ENCODE assay signal across 8 cellular contexts in genomic region chr1:203289982-203290260, GRCh38. TPM values are rescaled to one million over a fixed set of nuclear protein-coding genes. Genes with fewer than 3 reads are reported as not detected.
DNase-seq lines count a peak whose midpoint lies in the region; ATAC-seq, FAIRE-seq and TF ChIP-seq lines count a peak whose summit lies in the region.

No MANE protein-coding gene starts in this region.

- intact Hi-C loops in breast epithelium (cut with DNase I; ENCODE audit: low total_unique reads) (no loop called here), MCF 10A (cut with micrococcal nuclease) (no loop called here), K562 (cut with micrococcal nuclease) (no loop called here)

- peaks cover 7 to 16% of the 10 kb centered on the region in 2 donors for H3K4me1 ChIP-seq in breast epithelium
- H3K4me1 ChIP-seq in K562 (replicated peaks in 1 of 2; ENCODE audit: control insufficient read depth in 2 of 2, insufficient read depth in 2 of 2, low read length in 2 of 2), result peaks cover 38 to 53% of the 10 kb centered on the region in 2 experiments
- H3K4me1 ChIP-seq in muscle layer of duodenum (ENCODE audit: control insufficient read depth in 1 of 2, insufficient read depth in 2 of 2, low read length in 2 of 2), result peaks cover 21 to 50% of the 10 kb centered on the region in 2 donors

- H3K9me3 Mint-ChIP-seq in MCF 10A (ENCODE audit: unreplicated experiment) (no peaks in the 10 kb centered on the region), type B pancreatic cell (no peaks in the 10 kb centered on the region)

- H4K20me1 ChIP-seq in K562 (replicated peaks; ENCODE audit: control insufficient read depth, insufficient read depth, low read length), result no peaks in the 10 kb centered on the region

- H3K4me1 Mint-ChIP-seq in MCF 10A (ENCODE audit: insufficient read depth, unreplicated experiment) (no peaks in the 10 kb centered on the region), type B pancreatic cell (ENCODE audit: unreplicated experiment) (peaks cover 49% of the 10 kb centered on the region)

- H3K79me2 ChIP-seq in K562 (ENCODE audit: control insufficient read depth, insufficient read depth, low read length), result no peaks in the 10 kb centered on the region

- peak overlapping the region; percentile 97 for H3K27ac ChIP-seq in breast epithelium
- peak overlapping the region; percentile 50; the same call in 2 of the 3 replicates for H3K27ac ChIP-seq in K562 (ENCODE audit: extremely low read depth, low read depth, low read length)
- peak overlapping the region; percentile 100 for H3K27ac ChIP-seq in muscle layer of duodenum (ENCODE audit: low read length)

- ATAC-seq in K562 (peak; percentile 4), GM21423 (IDR thresholded peaks at IDR 0.05; ENCODE audit: unreplicated experiment) (no peak)

- no peak for TF ChIP-seq EP300 in K562 (IDR thresholded peaks at IDR 0.05; ENCODE audit: low read length)

- TF ChIP-seq POLR2A in breast epithelium (IDR thresholded peaks at IDR 0.05) (no peak), K562 (conservative IDR thresholded peaks at IDR 0.05) (no peak; the same call in 1 of the 2 replicates)

- TF ChIP-seq RAD21 in K562 (CRISPR knock-in tag; conservative IDR thresholded peaks at IDR 0.05 in 1 of 2, IDR thresholded peaks at IDR 0.05 in 1 of 2), result no peak

- 0 out of 2 replicates have a peak overlapping the region, but pooled peaks have one; percentile 19 for H3K4me2 ChIP-seq in K562 (ENCODE audit: insufficient read depth, low read length)

- H3K9me1 ChIP-seq in K562 (ENCODE audit: control insufficient read depth, insufficient read depth, low read length), result no peaks in the 10 kb centered on the region

- no peak for TF ChIP-seq CTCF in breast epithelium (IDR thresholded peaks at IDR 0.05)
- TF ChIP-seq CTCF in MCF 10A (IDR thresholded peaks at IDR 0.05; ENCODE audit: unreplicated experiment), result no peak
- no peak for TF ChIP-seq CTCF in K562 (IDR thresholded peaks at IDR 0.05 in 2 of 3, conservative IDR thresholded peaks at IDR 0.05 in 1 of 3; ENCODE audit: insufficient read depth in 2 of 3, low read depth in 1 of 3, low read length in 3 of 3)
- TF ChIP-seq CTCF in type B pancreatic cell (conservative IDR thresholded peaks at IDR 0.05), result no peak

- H3K4me3 ChIP-seq in breast epithelium (peak overlapping the region in 2 of 3 donors; percentile 40 to 57), K562 (no peak overlapping the region), muscle layer of duodenum (ENCODE audit: low read depth in 1 of 2, low read length in 2 of 2) (peak overlapping the region; percentile 32 to 59)

- no peaks in the 10 kb centered on the region for H3K36me3 Mint-ChIP-seq in MCF 10A (ENCODE audit: insufficient read depth, unreplicated experiment)
- H3K36me3 Mint-ChIP-seq in type B pancreatic cell, result no peaks in the 10 kb centered on the region

- H3K9ac ChIP-seq in K562 (ENCODE audit: insufficient read depth in 1 of 2, low read depth in 2 of 2, low read length in 2 of 2), result peak overlapping the region; percentile 55 to 70; a peak in 3 of 4 replicates

- BruUV-seq in MCF 10A (replicated peaks; lab: Mats Ljungman, UMichigan) (no TSS peak), K562 (replicated peaks; lab: Mats Ljungman, UMichigan) (no TSS peak)

- DNase-seq in breast epithelium (ENCODE audit: low spot score in 2 of 2) (no peak), MCF 10A (ENCODE audit: unreplicated experiment) (no peak), K562 (ENCODE audit: extremely low read depth in 1 of 4, low spot score in 3 of 4) (no peak), type B pancreatic cell (ENCODE audit: extremely low spot score, unreplicated experiment) (no peak), AG08396 (ENCODE audit: low spot score) (no peak), NCI-H1436 treated with DMSO at 0.1 percent for 48 hours (lab: John Stamatoyannopoulos, UW) (no peak)

- in situ Hi-C loops in K562 (cut with MboI), result no loop called here

- H3K36me3 ChIP-seq in breast epithelium (no peaks in the 10 kb centered on the region), K562 (ENCODE audit: control insufficient read depth, insufficient read depth, low read length) (no peaks in the 10 kb centered on the region), muscle layer of duodenum (ENCODE audit: control insufficient read depth in 1 of 2, insufficient read depth in 2 of 2, low read length in 2 of 2) (no peaks in the 10 kb centered on the region)

- POLR2A ChIA-PET in MCF 10A (lab: Yijun Ruan, JAX), result interaction anchor here (0.8 to 1.6 kb wide), 2 partner anchors 9 to 30 kb away, joined by 3 to 6 read pairs; no protein-coding TSS in a partner anchor
- POLR2A ChIA-PET in K562 (lab: Yijun Ruan, JAX), result interaction anchor here (0.6 to 6.6 kb wide), 7 partner anchors 9 to 520 kb away, joined by 3 to 84 read pairs (median 4); partner anchors contain the start of gene BTG2

- H3K9me3 ChIP-seq in breast epithelium (no peaks in the 10 kb centered on the region), K562 (replicated peaks; ENCODE audit: control insufficient read depth, insufficient read depth, low read depth, low read length) (no peaks in the 10 kb centered on the region), muscle layer of duodenum (ENCODE audit: control insufficient read depth in 1 of 2, low read length in 2 of 2) (no peaks in the 10 kb centered on the region)

- H3K27ac Mint-ChIP-seq in MCF 10A (ENCODE audit: low read depth, unreplicated experiment), result no peak overlapping the region
- peak overlapping the region; percentile 98 for H3K27ac Mint-ChIP-seq in type B pancreatic cell

- H2AFZ ChIP-seq in K562 (ENCODE audit: low read depth, low read length), result peak overlapping the region; percentile 70

- no peak overlapping the region for H3K4me3 Mint-ChIP-seq in MCF 10A (ENCODE audit: unreplicated experiment)
- H3K4me3 Mint-ChIP-seq in type B pancreatic cell, result peak overlapping the region; percentile 73

- no peaks in the 10 kb centered on the region for H3K27me3 ChIP-seq in breast epithelium
- H3K27me3 ChIP-seq in K562 (ENCODE audit: control insufficient read depth in 2 of 2, insufficient read depth in 2 of 2, low read length in 2 of 2), result no peaks in the 10 kb centered on the region
- no peaks in the 10 kb centered on the region for H3K27me3 ChIP-seq in muscle layer of duodenum (ENCODE audit: low read depth, low read length)

- H3K27me3 Mint-ChIP-seq in MCF 10A (ENCODE audit: insufficient read depth, unreplicated experiment), result no peaks in the 10 kb centered on the region
- no peaks in the 10 kb centered on the region for H3K27me3 Mint-ChIP-seq in type B pancreatic cell

- no peak for FAIRE-seq in K562 (lab: Jason Lieb, UNC)

- 33% methylated on average over 2 of the region's 2 CpGs for WGBS in K562 (ENCODE audit: insufficient coverage, low coverage, missing lambda C conversion rate)

- CTCF ChIA-PET in MCF 10A (lab: Yijun Ruan, JAX) (interaction anchor here (1.0 to 14.9 kb wide), 5 partner anchors 12 to 37 kb away, joined by 3 to 199 read pairs (median 4); no protein-coding TSS in a partner anchor), K562 (lab: Yijun Ruan, JAX; ENCODE audit: low intra/inter-chr PET ratio) (no interaction called here)

TF ChIP-seq in K562, 482 proteins besides CTCF, POLR2A, EP300 and RAD21 (continues in another document):
- TF ChIP-seq ZBTB11 (CRISPR knock-in tag; IDR thresholded peaks at IDR 0.05), result 0 out of 6 replicates have a peak, but pooled peaks of 1 of the 3 experiments have one; percentile 3

RNA-seq across cellular contexts. Expression of gene BTG2, which starts 15.4 kb away (rescaled TPM):
- total RNA-seq in breast epithelium (100 to 1,000 TPM in 2 of 3 donors, 10 to 100 TPM in 1; 82.7 to 271 (median 102) TPM), MCF 10A (2022) (39.8 and 44.4 TPM in 2 replicates), K562 (2014; rRNA removed) (8.7 and 11.3 TPM in 2 replicates), K562 (2014; rRNA removed; fragmentation: Illumina TruSeq; extraction: Trizol) (5.8 and 7.2 TPM in 2 replicates), K562 (2015; rRNA removed; fragmentation: Illumina TruSeq; extraction: Trizol) (2.6 and 2.9 TPM in 2 replicates), K562 (2021) (9.6 and 11.5 TPM in 2 replicates), type B pancreatic cell (ENCODE audit: low replicate concordance) (49.8 and 147 TPM in 2 replicates)
- 20.8 and 48.4 TPM in 2 replicates for total RNA-seq in K562 (2011; cell fraction: chromatin; rRNA removed; ENCODE audit: low replicate concordance)
- 32.6 and 48.7 TPM in 2 replicates for total RNA-seq in K562 (2011; cell fraction: nucleolus; rRNA removed)
- total RNA-seq in K562 (2011; cell fraction: nucleoplasm; rRNA removed), result 41.1 and 65.7 TPM in 2 replicates
- polyA plus RNA-seq in K562 (2011; rRNA removed) (29.7 and 41.9 TPM in 2 replicates), K562 (2014; fragmentation: Illumina TruSeq; extraction: Trizol) (9.4 and 12.2 TPM in 2 replicates), K562 (2014; fragmentation: Nextera tagmentation; extraction: Ambion mirVana) (1 to 10 TPM; 2.3 to 3.8 TPM), K562 (2014; rRNA removed) (10.1 and 12.7 TPM in 2 replicates)
- 33.8 and 79.9 TPM in 2 replicates for polyA plus RNA-seq in K562 (2011; cell fraction: cytosol; rRNA removed)
- 25.8 and 51.6 TPM in 2 replicates for polyA plus RNA-seq in K562 (2011; cell fraction: nucleus; rRNA removed)
- 6.2 and 11.0 TPM in 2 replicates for polyA plus RNA-seq in K562 (2012)
- 18.7 and 24.3 TPM in 2 replicates for polyA minus RNA-seq in K562 (2011; rRNA and poly(A)+ RNA removed)
- 12.4 and 25.9 TPM in 2 replicates for polyA minus RNA-seq in K562 (2011; cell fraction: cytosol; rRNA and poly(A)+ RNA removed)
- polyA minus RNA-seq in K562 (2011; cell fraction: nucleus; rRNA and poly(A)+ RNA removed), result 23.1 and 23.3 TPM in 2 replicates

Comparison
In these comparisons a context has a peak if more than half of its experiments do, and no peak if none do; other contexts are left out.
1. H3K27ac ChIP-seq: peak in every context shown above with its lines; median percentile 100 in muscle layer of duodenum; 97 in breast epithelium; 50 in K562.